In genomic region chr17:81285894-81286293, GRCh38 we compare ENCODE assay signal across 10 cellular contexts. TPM values are rescaled to one million over a fixed set of nuclear protein-coding genes. Genes with fewer than 3 reads are reported as not detected.
DNase-seq lines count a peak whose midpoint lies in the region; ATAC-seq, FAIRE-seq and TF ChIP-seq lines count a peak whose summit lies in the region.
"Had no signal": no experiment of that assay in that cellular context is flagged by ENCODE, and none has a peak within 500 bp of the region (broad histone marks: within the 10 kb centered on the region; RNA-seq: fewer than 3 reads in every experiment).

No MANE protein-coding gene starts in this region.

- H3K27me3 Mint-ChIP-seq in activated T-cell treated with anti-CD3 and anti-CD28 coated beads, Interleukin-2, amount 50 U/mL, for 24 hours = no peaks in the 10 kb centered on the region
- H3K27me3 Mint-ChIP-seq in astrocyte (ENCODE audit: low read depth, unreplicated experiment) = no peaks in the 10 kb centered on the region

- H3K79me2 ChIP-seq in astrocyte (ENCODE audit: insufficient read depth, low read length) = peaks cover 52% of the 10 kb centered on the region

- TF ChIP-seq CTCF in astrocyte (IDR thresholded peaks at IDR 0.05; ENCODE audit: insufficient read depth, low read depth, low read length) (no peak), lower lobe of right lung (IDR thresholded peaks at IDR 0.05) (no peak), tibial artery (IDR thresholded peaks at IDR 0.05) (no peak)

- peak overlapping the region; percentile 85 for H3K4me3 Mint-ChIP-seq in activated T-cell treated with anti-CD3 and anti-CD28 coated beads, Interleukin-2, amount 50 U/mL, for 24 hours
- no peak overlapping the region for H3K4me3 Mint-ChIP-seq in astrocyte (ENCODE audit: unreplicated experiment)

- FAIRE-seq in astrocyte (lab: Jason Lieb, UNC) = no peak

- no peaks in the 10 kb centered on the region for H3K9me3 Mint-ChIP-seq in activated T-cell treated with anti-CD3 and anti-CD28 coated beads, Interleukin-2, amount 50 U/mL, for 24 hours
- no peaks in the 10 kb centered on the region for H3K9me3 Mint-ChIP-seq in astrocyte (ENCODE audit: unreplicated experiment)

- ATAC-seq in lower lobe of right lung (peak; percentile 2 to 13), GM18868 (IDR thresholded peaks at IDR 0.05; ENCODE audit: unreplicated experiment) (no peak)

- H3K4me2 ChIP-seq in astrocyte (ENCODE audit: low read length) = peak overlapping the region; percentile 67

- H3K27ac Mint-ChIP-seq in activated T-cell treated with anti-CD3 and anti-CD28 coated beads, Interleukin-2, amount 50 U/mL, for 24 hours = peak overlapping the region; percentile 95
- H3K27ac Mint-ChIP-seq in astrocyte (ENCODE audit: unreplicated experiment) = no peak overlapping the region

- intact Hi-C loops in lower lobe of right lung (cut with DNase I) = no loop called here
- intact Hi-C loops in tibial artery (cut with DNase I; ENCODE audit: low total_unique reads) = no loop called here

- H3K4me1 ChIP-seq in astrocyte (ENCODE audit: insufficient read depth, low read length) (peaks cover 12% of the 10 kb centered on the region), lower lobe of right lung (peaks cover 38% of the 10 kb centered on the region), tibial artery (peaks cover 0 to 22% (median 11%) of the 10 kb centered on the region in 4 donors)
- H3K4me1 ChIP-seq: HAP-1 had no signal

- peaks cover 61% of the 10 kb centered on the region for H3K36me3 Mint-ChIP-seq in activated T-cell treated with anti-CD3 and anti-CD28 coated beads, Interleukin-2, amount 50 U/mL, for 24 hours (ENCODE audit: low read depth)
- peaks cover 21% of the 10 kb centered on the region for H3K36me3 Mint-ChIP-seq in astrocyte (ENCODE audit: low read depth, unreplicated experiment)

- DNase-seq in activated T-cell treated with anti-CD3 and anti-CD28 coated beads, Interleukin-2, amount 50 U/mL, for 24 hours = no peak
- no peak for DNase-seq in activated T-cell treated with anti-CD3 and anti-CD28 coated beads, Interleukin-2, amount 50 U/mL, for 48 hours
- DNase-seq in astrocyte (ENCODE audit: low read depth) (no peak), lower lobe of right lung (no peak), tibial artery (no peak), NCI-H1105 treated with DMSO at 0.1 percent for 48 hours (lab: John Stamatoyannopoulos, UW) (no peak), UCSD-AML1 (lab: John Stamatoyannopoulos, UW; ENCODE audit: unreplicated experiment) (no peak)
- DNase-seq: NCI-H82 had no signal

- H2AFZ ChIP-seq in astrocyte (ENCODE audit: low read depth, low read length) = peak overlapping the region; percentile 59

- no peaks in the 10 kb centered on the region for H3K27me3 ChIP-seq in astrocyte (ENCODE audit: insufficient read depth, low read length)
- H3K27me3 ChIP-seq in lower lobe of right lung (ENCODE audit: low read depth) = no peaks in the 10 kb centered on the region
- H3K27me3 ChIP-seq in tibial artery = no peaks in the 10 kb centered on the region

- H3K9me3 ChIP-seq in astrocyte (ENCODE audit: insufficient read depth, low read depth, low read length) = no peaks in the 10 kb centered on the region
- H3K9me3 ChIP-seq in lower lobe of right lung = no peaks in the 10 kb centered on the region
- H3K9me3 ChIP-seq in tibial artery = no peaks in the 10 kb centered on the region
- H3K9me3 ChIP-seq: HAP-1 had no signal

- peaks cover 11% of the 10 kb centered on the region for H4K20me1 ChIP-seq in astrocyte (ENCODE audit: insufficient read depth, low read length)

- H3K4me3 ChIP-seq in astrocyte (ENCODE audit: insufficient read depth, low read depth, low read length) (no peak overlapping the region), lower lobe of right lung (peak overlapping the region; percentile 51), tibial artery (peak overlapping the region; percentile 35 to 38)
- H3K4me3 ChIP-seq: HAP-1 had no signal

- H3K36me3 ChIP-seq in astrocyte (ENCODE audit: insufficient read depth, low read length) (peaks cover 5% of the 10 kb centered on the region), lower lobe of right lung (peaks cover 74% of the 10 kb centered on the region), tibial artery (peaks cover 0 to 60% (median 55%) of the 10 kb centered on the region in 3 donors)

- peaks cover 38% of the 10 kb centered on the region for H3K4me1 Mint-ChIP-seq in activated T-cell treated with anti-CD3 and anti-CD28 coated beads, Interleukin-2, amount 50 U/mL, for 24 hours (ENCODE audit: low read depth)
- H3K4me1 Mint-ChIP-seq in astrocyte (ENCODE audit: low read depth, unreplicated experiment) = no peaks in the 10 kb centered on the region

- H3K27ac ChIP-seq in astrocyte (ENCODE audit: low read depth, low read length) (peak overlapping the region; percentile 33), lower lobe of right lung (peak overlapping the region; percentile 84), tibial artery (peak overlapping the region; percentile 4 to 42)

- H3K9ac ChIP-seq in astrocyte (ENCODE audit: low read length) = peak overlapping the region; percentile 49

RNA-seq across cellular contexts. Expression of gene SLC38A10, which starts 9.2 kb away (rescaled TPM):
- total RNA-seq in astrocyte (71.4 and 80.3 TPM in 2 replicates), lower lobe of right lung (98.1 TPM)

RNA-seq across cellular contexts. Expression of gene NDUFAF8, which starts 46.8 kb away (rescaled TPM):
- 52.6 and 67.2 TPM in 2 replicates for total RNA-seq in astrocyte
- total RNA-seq in lower lobe of right lung = 24.3 TPM

RNA-seq across cellular contexts. Expression of gene TEPSIN, which starts 47.0 kb away (rescaled TPM):
- total RNA-seq in astrocyte (26.4 and 28.7 TPM in 2 replicates), lower lobe of right lung (43.2 TPM)

Comparison
In these comparisons a context has a peak if more than half of its experiments do, and no peak if none do; other contexts are left out.
1. H3K27ac ChIP-seq: peak in every context shown above with its lines; median percentile 84 in lower lobe of right lung; 33 in astrocyte; 23 in tibial artery.